ENCODE assay signal across 21 cellular contexts in the genomic region with DNA sequence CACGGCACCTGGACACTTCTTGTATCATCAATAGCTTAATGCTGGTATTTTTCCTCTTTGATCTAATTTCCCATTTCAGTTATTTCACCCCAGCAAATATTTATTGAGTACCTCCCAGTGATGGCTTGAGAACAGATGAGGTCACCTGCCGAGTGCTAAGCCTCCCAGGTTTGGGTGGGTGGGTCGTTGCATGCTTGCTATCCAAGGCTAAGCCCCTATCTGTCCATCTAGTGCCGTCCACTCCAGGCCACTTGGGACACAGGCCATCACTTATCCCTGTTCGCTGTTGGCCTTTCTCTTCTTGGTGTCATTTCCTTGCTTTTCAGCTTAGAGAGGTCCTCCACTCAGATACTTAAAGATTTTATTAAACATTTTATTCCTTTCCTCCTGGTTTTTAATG. TPM values are rescaled to one million over a fixed set of nuclear protein-coding genes. Genes with fewer than 3 reads are reported as not detected.
DNase-seq lines count a peak whose midpoint lies in the region; ATAC-seq, FAIRE-seq and TF ChIP-seq lines count a peak whose summit lies in the region.
"Had no signal": no experiment of that assay in that cellular context is flagged by ENCODE, and none has a peak within 500 bp of the region (broad histone marks: within the 10 kb centered on the region; RNA-seq: fewer than 3 reads in every experiment).

No MANE protein-coding gene starts in this region.

- FAIRE-seq in astrocyte (lab: Jason Lieb, UNC): no peak
- FAIRE-seq: A549, G401.6, GM12892, H54 had no signal

- intact Hi-C loops in cardiac septum (cut with DNase I) (no loop called here), Right ventricle myocardium superior (cut with DNase I) (no loop called here), posterior vena cava (cut with DNase I) (no loop called here), natural killer cell (cut with micrococcal nuclease) (no loop called here)

- H3K36me3 Mint-ChIP-seq in astrocyte (ENCODE audit: low read depth, unreplicated experiment) (peaks cover 45% of the 10 kb centered on the region), natural killer cell (no peaks in the 10 kb centered on the region)
- H3K36me3 Mint-ChIP-seq in activated T-cell treated with anti-CD3 and anti-CD28 coated beads, Interleukin-2, amount 50 U/mL, for 72 hours (ENCODE audit: insufficient read depth in 2 of 2): no peaks in the 10 kb centered on the region

- H2AFZ ChIP-seq in astrocyte (ENCODE audit: low read depth, low read length): no peak overlapping the region

- H3K4me1 ChIP-seq in astrocyte (ENCODE audit: insufficient read depth, low read length): peaks cover 10% of the 10 kb centered on the region
- H3K4me1 ChIP-seq: A549 had no signal

- H3K36me3 ChIP-seq in astrocyte (ENCODE audit: insufficient read depth, low read length): peaks cover 5% of the 10 kb centered on the region
- peaks cover 4% of the 10 kb centered on the region; the same call in 1 of the 2 replicates for H3K36me3 ChIP-seq in H7 (replicated peaks; ENCODE audit: control insufficient read depth, insufficient read depth, low read length)

- H4K20me1 ChIP-seq in astrocyte (ENCODE audit: insufficient read depth, low read length): peaks cover 83% of the 10 kb centered on the region

- H3K9me3 ChIP-seq in astrocyte (ENCODE audit: insufficient read depth, low read depth, low read length): no peaks in the 10 kb centered on the region
- H3K9me3 ChIP-seq: A549, Caco-2 had no signal

- H3K27me3 ChIP-seq in astrocyte (ENCODE audit: insufficient read depth, low read length): no peaks in the 10 kb centered on the region
- no peaks in the 10 kb centered on the region for H3K27me3 ChIP-seq in H7 (ENCODE audit: control insufficient read depth, insufficient read depth, low read length)

- H3K79me2 ChIP-seq in astrocyte (ENCODE audit: insufficient read depth, low read length): peaks cover 19% of the 10 kb centered on the region

- ATAC-seq in Right ventricle myocardium superior (ENCODE audit: poor library complexity) (no peak), natural killer cell (no peak)
- no peak for ATAC-seq in activated T-cell treated with anti-CD3 and anti-CD28 coated beads, Interleukin-2, amount 50 U/mL, for 72 hours (replicated peaks in 1 of 2)
- ATAC-seq: A549 had no signal

- peak; percentile 15 for DNase-seq in cardiac septum (ENCODE audit: low spot score)
- no peak for DNase-seq in Right ventricle myocardium superior
- DNase-seq in astrocyte (ENCODE audit: low read depth): no peak
- peak; percentile 53 for DNase-seq in posterior vena cava (ENCODE audit: low spot score)
- DNase-seq in activated T-cell treated with anti-CD3 and anti-CD28 coated beads, Interleukin-2, amount 50 U/mL, for 72 hours: no peak
- DNase-seq in natural killer cell: no peak
- DNase-seq in H7: no peak
- DNase-seq: 8988T; ACHN; AML-193; C1 segment of cervical spinal cord; Caco-2; CD4-positive, alpha-beta memory T cell; DMS153; DND-41; GOT3; HCEC 1CT had no signal

- no peaks in the 10 kb centered on the region for H3K9me3 Mint-ChIP-seq in astrocyte (ENCODE audit: unreplicated experiment)
- H3K9me3 Mint-ChIP-seq in activated T-cell treated with anti-CD3 and anti-CD28 coated beads, Interleukin-2, amount 50 U/mL, for 72 hours: no peaks in the 10 kb centered on the region
- no peaks in the 10 kb centered on the region for H3K9me3 Mint-ChIP-seq in natural killer cell
- H3K9me3 Mint-ChIP-seq: CD4-positive, alpha-beta memory T cell had no signal

- peak overlapping the region; percentile 71 for H3K27ac Mint-ChIP-seq in astrocyte (ENCODE audit: unreplicated experiment)
- H3K27ac Mint-ChIP-seq in activated T-cell treated with anti-CD3 and anti-CD28 coated beads, Interleukin-2, amount 50 U/mL, for 72 hours: no peak overlapping the region
- no peak overlapping the region for H3K27ac Mint-ChIP-seq in natural killer cell

- H3K4me1 Mint-ChIP-seq in astrocyte (ENCODE audit: low read depth, unreplicated experiment) (peaks cover 12% of the 10 kb centered on the region), natural killer cell (peaks cover 5 to 25% of the 10 kb centered on the region in 2 donors)
- H3K4me1 Mint-ChIP-seq in activated T-cell treated with anti-CD3 and anti-CD28 coated beads, Interleukin-2, amount 50 U/mL, for 72 hours (ENCODE audit: low read depth): no peaks in the 10 kb centered on the region

- no peak overlapping the region for H3K27ac ChIP-seq in astrocyte (ENCODE audit: low read depth, low read length)
- H3K27ac ChIP-seq: A549 had no signal

- no peak for TF ChIP-seq CTCF in astrocyte (IDR thresholded peaks at IDR 0.05; ENCODE audit: insufficient read depth, low read depth, low read length)
- no peak for TF ChIP-seq CTCF in natural killer cell (IDR thresholded peaks at IDR 0.05)

- no peak overlapping the region for H3K4me3 Mint-ChIP-seq in astrocyte (ENCODE audit: unreplicated experiment)
- no peak overlapping the region for H3K4me3 Mint-ChIP-seq in activated T-cell treated with anti-CD3 and anti-CD28 coated beads, Interleukin-2, amount 50 U/mL, for 72 hours
- no peak overlapping the region for H3K4me3 Mint-ChIP-seq in natural killer cell
- H3K4me3 Mint-ChIP-seq: CD4-positive, alpha-beta memory T cell had no signal

- no peak overlapping the region for H3K9ac ChIP-seq in astrocyte (ENCODE audit: low read length)

- H3K27me3 Mint-ChIP-seq in astrocyte (ENCODE audit: low read depth, unreplicated experiment): no peaks in the 10 kb centered on the region
- no peaks in the 10 kb centered on the region for H3K27me3 Mint-ChIP-seq in activated T-cell treated with anti-CD3 and anti-CD28 coated beads, Interleukin-2, amount 50 U/mL, for 72 hours (ENCODE audit: low read depth)
- H3K27me3 Mint-ChIP-seq in natural killer cell (ENCODE audit: low read depth in 2 of 2): no peaks in the 10 kb centered on the region
- H3K27me3 Mint-ChIP-seq: CD4-positive, alpha-beta memory T cell had no signal

- no peak overlapping the region for H3K4me2 ChIP-seq in astrocyte (ENCODE audit: low read length)
- H3K4me2 ChIP-seq: A549 had no signal

- H3K4me3 ChIP-seq in astrocyte (ENCODE audit: insufficient read depth, low read depth, low read length): no peak overlapping the region
- H3K4me3 ChIP-seq in H7 (ENCODE audit: insufficient read depth, low read depth, low read length): no peak overlapping the region
- H3K4me3 ChIP-seq: A549 had no signal

RNA-seq across cellular contexts. Expression of gene NNAT, which starts 10.8 kb away (rescaled TPM):
- not detected for total RNA-seq in cardiac septum
- total RNA-seq in Right ventricle myocardium superior: not detected
- 3.1 and 3.6 TPM in 2 replicates for total RNA-seq in astrocyte
- total RNA-seq in posterior vena cava: under 1 TPM; 0.52 to 0.65 TPM
- under 1 TPM; 0.19 to 0.93 TPM for total RNA-seq in activated T-cell treated with anti-CD3 and anti-CD28 coated beads, Interleukin-2, amount 50 U/mL, for 72 hours
- not detected for total RNA-seq in natural killer cell
- total RNA-seq in H7 (2014; rRNA removed; shearing (Covaris generic)): 205 and 219 TPM in 2 replicates
- total RNA-seq: Caco-2; CD4-positive, alpha-beta memory T cell had no signal

RNA-seq across cellular contexts. Expression of gene BLCAP, which starts 17.4 kb away (rescaled TPM):
- total RNA-seq in cardiac septum (89.3 TPM), Right ventricle myocardium superior (90.2 TPM), astrocyte (96.5 and 111 TPM in 2 replicates), posterior vena cava (10 to 100 TPM; 48.1 to 55.4 TPM), natural killer cell (10 to 100 TPM; 60.4 to 80.1 (median 77.9) TPM)
- total RNA-seq in activated T-cell treated with anti-CD3 and anti-CD28 coated beads, Interleukin-2, amount 50 U/mL, for 72 hours: 10 to 100 TPM; 35.5 to 39.2 TPM
- total RNA-seq in H7 (2014; rRNA removed; shearing (Covaris generic)): 58.9 and 72.8 TPM in 2 replicates

Comparison
In these comparisons a context has a peak if more than half of its experiments do, and no peak if none do; other contexts are left out.
1. DNase-seq: peak in cardiac septum (single experiment) and posterior vena cava (single experiment); none in Right ventricle myocardium superior (single experiment), astrocyte (single experiment), activated T-cell treated with anti-CD3 and anti-CD28 coated beads, Interleukin-2, amount 50 U/mL, for 72 hours (0 of 2), natural killer cell (single experiment) and H7 (single experiment).
2. RNA of gene NNAT, which starts 10.8 kb away (total RNA-seq): 205 to 219 TPM in H7; 3.1 to 3.6 TPM in astrocyte, 0.19 to 0.93 TPM in activated T-cell treated with anti-CD3 and anti-CD28 coated beads, Interleukin-2, amount 50 U/mL, for 72 hours, 0.52 to 0.65 TPM in posterior vena cava, not detected in cardiac septum (single experiment), not detected in Right ventricle myocardium superior (single experiment) and not detected in natural killer cell; every median in the first group is over 10 times any median in the second.